Comparison of ENCODE assay signal across 8 cellular contexts in the genomic region with DNA sequence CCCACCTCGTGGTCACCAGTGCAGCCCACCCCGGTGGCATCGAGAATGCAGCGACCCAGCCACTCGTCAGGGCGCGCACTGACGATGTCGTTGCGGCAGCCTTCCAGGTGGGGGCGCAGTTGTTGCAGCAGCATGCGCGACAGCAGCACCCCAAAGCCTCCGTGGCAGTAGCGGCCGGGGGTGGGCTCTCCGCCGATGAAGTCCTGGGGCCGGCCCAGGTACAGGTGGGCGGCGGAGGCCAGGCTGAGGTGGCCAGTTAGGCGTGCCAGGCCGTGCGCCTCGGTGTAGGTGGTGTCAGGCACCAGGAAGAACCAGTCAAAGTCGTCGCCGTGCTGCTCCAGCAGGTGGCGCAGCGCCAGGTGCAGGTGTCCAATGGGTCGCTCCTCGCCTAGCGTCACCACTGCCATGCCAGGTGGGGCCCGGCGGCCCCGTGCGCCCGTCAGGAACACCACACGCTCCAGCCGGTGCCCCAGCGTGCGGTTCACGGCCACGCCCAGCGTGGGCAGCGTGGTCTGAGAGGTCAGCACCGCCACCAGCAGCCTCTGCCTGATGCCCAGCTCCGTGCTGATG. TPM values are rescaled to one million over a fixed set of nuclear protein-coding genes. Genes with fewer than 3 reads are reported as not detected.
DNase-seq lines count a peak whose midpoint lies in the region; TF ChIP-seq lines count a peak whose summit lies in the region.

No MANE protein-coding gene starts in this region.

- H3K36me3 ChIP-seq in MM.1S (replicated peaks; ENCODE audit: insufficient read depth, low read length): no peaks in the 10 kb centered on the region
- H3K36me3 ChIP-seq in cardiac muscle cell: peaks cover 10% of the 10 kb centered on the region

- H3K79me2 ChIP-seq in MM.1S (ENCODE audit: low read length): peaks cover 11% of the 10 kb centered on the region

- H3K4me3 ChIP-seq in MM.1S (ENCODE audit: low read length) (peak overlapping the region; percentile 84), cardiac muscle cell (no peak overlapping the region)

- H2AFZ ChIP-seq in MM.1S (ENCODE audit: low read length): peak overlapping the region; percentile 73

- H3K27me3 ChIP-seq in MM.1S (replicated peaks; ENCODE audit: insufficient read depth, low read length) (no peaks in the 10 kb centered on the region), cardiac muscle cell (no peaks in the 10 kb centered on the region)

- TF ChIP-seq CTCF in MM.1S (IDR thresholded peaks at IDR 0.05; ENCODE audit: low read length) (peak; percentile 100), cardiac muscle cell (IDR thresholded peaks at IDR 0.05; ENCODE audit: low read depth, low read length) (peak; percentile 88)

- peak; percentile 80 for DNase-seq in GDM1 (lab: John Stamatoyannopoulos, UW)
- peak; percentile 46 for DNase-seq in HCEC 1CT
- DNase-seq in MM.1S: peak; percentile 89
- peak; percentile 82 for DNase-seq in SK-N-DZ (ENCODE audit: low spot score)
- peak; percentile 66 to 85 for DNase-seq in cardiac muscle cell (ENCODE audit: low read depth in 1 of 2, low spot score in 1 of 2)
- DNase-seq in renal cortical epithelial cell (ENCODE audit: low read depth): peak; percentile 55
- DNase-seq in GOT3 (lab: John Stamatoyannopoulos, UW): no peak

- peaks cover 24% of the 10 kb centered on the region for H3K4me1 Mint-ChIP-seq in activated naive CD4-positive, alpha-beta T cell treated with anti-CD3 and anti-CD28 coated beads, Interleukin-2, amount 50 U/mL, for 24 hours

- peak overlapping the region; percentile 93; the same call in 1 of the 2 replicates for H3K9ac ChIP-seq in MM.1S (ENCODE audit: low read length)

- no peak overlapping the region for H3K27ac Mint-ChIP-seq in activated naive CD4-positive, alpha-beta T cell treated with anti-CD3 and anti-CD28 coated beads, Interleukin-2, amount 50 U/mL, for 24 hours

- H3K4me3 Mint-ChIP-seq in activated naive CD4-positive, alpha-beta T cell treated with anti-CD3 and anti-CD28 coated beads, Interleukin-2, amount 50 U/mL, for 24 hours: peak overlapping the region; percentile 93

- no peaks in the 10 kb centered on the region for H4K20me1 ChIP-seq in MM.1S (ENCODE audit: insufficient read depth, low read length)

- H3K27me3 Mint-ChIP-seq in activated naive CD4-positive, alpha-beta T cell treated with anti-CD3 and anti-CD28 coated beads, Interleukin-2, amount 50 U/mL, for 24 hours: no peaks in the 10 kb centered on the region

- H3K9me3 ChIP-seq in MM.1S (replicated peaks; ENCODE audit: insufficient read depth, low read length) (no peaks in the 10 kb centered on the region), cardiac muscle cell (ENCODE audit: low read depth) (no peaks in the 10 kb centered on the region)

- H3K27ac ChIP-seq in MM.1S (ENCODE audit: low read length): peak overlapping the region; percentile 94; the same call in 1 of the 2 replicates
- no peak overlapping the region for H3K27ac ChIP-seq in cardiac muscle cell

- H3K4me2 ChIP-seq in MM.1S (ENCODE audit: low read depth, low read length): peak overlapping the region; percentile 79

- H3K9me3 Mint-ChIP-seq in activated naive CD4-positive, alpha-beta T cell treated with anti-CD3 and anti-CD28 coated beads, Interleukin-2, amount 50 U/mL, for 24 hours: no peaks in the 10 kb centered on the region

- no peaks in the 10 kb centered on the region for H3K9me2 ChIP-seq in MM.1S (replicated peaks; ENCODE audit: insufficient read depth, low read length)

- H3K36me3 Mint-ChIP-seq in activated naive CD4-positive, alpha-beta T cell treated with anti-CD3 and anti-CD28 coated beads, Interleukin-2, amount 50 U/mL, for 24 hours: peaks cover 2% of the 10 kb centered on the region

- peaks cover 9% of the 10 kb centered on the region for H3F3A ChIP-seq in MM.1S (ENCODE audit: insufficient read depth, low read length)

- H3K4me1 ChIP-seq in MM.1S (ENCODE audit: low read length) (0 out of 2 replicates have a peak, but pooled peaks cover 4% of the 10 kb centered on the region), cardiac muscle cell (ENCODE audit: low read depth) (peaks cover 5% of the 10 kb centered on the region)

RNA-seq across cellular contexts. Expression of gene CHPF, which starts 1.9 kb away (rescaled TPM):
- 32.0 and 36.6 TPM in 2 replicates for polyA plus RNA-seq in SK-N-DZ (2014; cell fraction: cytosol; rRNA removed)
- polyA plus RNA-seq in SK-N-DZ (2014; cell fraction: nucleus; rRNA removed): 23.0 and 30.2 TPM in 2 replicates
- total RNA-seq in cardiac muscle cell (286 and 301 TPM in 2 replicates), renal cortical epithelial cell (73.8 and 136 TPM in 2 replicates)
- 208 and 218 TPM in 2 replicates for polyA plus RNA-seq in cardiac muscle cell

RNA-seq across cellular contexts. Expression of gene TMEM198, which starts 2.1 kb away (rescaled TPM):
- 29.0 and 33.6 TPM in 2 replicates for polyA plus RNA-seq in SK-N-DZ (2014; cell fraction: cytosol; rRNA removed)
- 28.0 and 28.4 TPM in 2 replicates for polyA plus RNA-seq in SK-N-DZ (2014; cell fraction: nucleus; rRNA removed)
- 6.7 and 7.4 TPM in 2 replicates for total RNA-seq in cardiac muscle cell
- polyA plus RNA-seq in cardiac muscle cell: 8.2 and 12.2 TPM in 2 replicates
- total RNA-seq in renal cortical epithelial cell: 1.6 and 2.2 TPM in 2 replicates

RNA-seq across cellular contexts. Expression of gene ASIC4, which starts 27.4 kb away (rescaled TPM):
- polyA plus RNA-seq in SK-N-DZ (2014; cell fraction: cytosol; rRNA removed): 1.8 and 2.4 TPM in 2 replicates
- 4.6 and 8.0 TPM in 2 replicates for polyA plus RNA-seq in SK-N-DZ (2014; cell fraction: nucleus; rRNA removed)
- total RNA-seq in cardiac muscle cell: 6.4 and 9.5 TPM in 2 replicates
- polyA plus RNA-seq in cardiac muscle cell: 3.3 and 4.3 TPM in 2 replicates
- total RNA-seq in renal cortical epithelial cell: not detected in 2 replicates

RNA-seq across cellular contexts. Expression of gene OBSL1, which starts 29.6 kb away (rescaled TPM):
- polyA plus RNA-seq in SK-N-DZ (2014; cell fraction: cytosol; rRNA removed): 57.4 and 69.0 TPM in 2 replicates
- polyA plus RNA-seq in SK-N-DZ (2014; cell fraction: nucleus; rRNA removed): 221 and 243 TPM in 2 replicates
- total RNA-seq in cardiac muscle cell (540 and 746 TPM in 2 replicates), renal cortical epithelial cell (20.8 and 145 TPM in 2 replicates)
- polyA plus RNA-seq in cardiac muscle cell: 276 and 302 TPM in 2 replicates

RNA-seq across cellular contexts. Expression of gene INHA, which starts 30.4 kb away (rescaled TPM):
- 1.8 and 3.3 TPM in 2 replicates for polyA plus RNA-seq in SK-N-DZ (2014; cell fraction: cytosol; rRNA removed)
- polyA plus RNA-seq in SK-N-DZ (2014; cell fraction: nucleus; rRNA removed): 3.4 and 4.6 TPM in 2 replicates
- total RNA-seq in cardiac muscle cell (11.4 and 39.0 TPM in 2 replicates), renal cortical epithelial cell (0.70 TPM in 1 of 2 replicates, not detected in the other)
- 13.3 and 39.1 TPM in 2 replicates for polyA plus RNA-seq in cardiac muscle cell
